ENCODE assay signal across 9 cellular contexts in the genomic region with DNA sequence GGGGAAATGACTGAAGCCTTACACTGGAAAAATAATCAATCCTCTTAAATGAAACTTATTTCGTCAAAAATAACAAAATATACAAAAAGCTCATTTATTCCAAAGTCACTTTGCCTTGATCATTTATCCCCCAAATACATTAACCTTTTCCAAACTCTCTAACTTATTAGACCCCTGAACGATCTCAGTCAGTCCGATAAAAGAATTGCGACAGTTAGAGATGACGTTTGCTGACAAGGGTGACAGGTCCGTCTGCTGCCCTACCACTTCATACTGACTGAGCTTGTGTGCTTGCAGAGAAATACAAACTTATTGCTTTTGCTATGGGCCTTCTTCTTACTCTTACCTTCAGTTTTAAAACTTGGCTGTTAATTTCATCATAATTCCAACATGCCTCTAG.
"Had no signal": no experiment of that assay in that cellular context is flagged by ENCODE, and none has a peak within 500 bp of the region (broad histone marks: within the 10 kb centered on the region; RNA-seq: fewer than 3 reads in every experiment).

No MANE protein-coding gene starts in this region.

- H3K4me3 ChIP-seq: GM23248, HAP-1 had no signal

- H3K9me3 Mint-ChIP-seq: HFFc6, IgD-negative memory B cell had no signal

- H3K4me3 Mint-ChIP-seq: HFFc6, IgD-negative memory B cell had no signal

- DNase-seq: GM23248, GOT3, H7, HFFc6 had no signal

- H3K27ac ChIP-seq: GM23248, HL-60 had no signal

- H3K36me3 ChIP-seq: HAP-1 had no signal

- H2AFZ ChIP-seq: GM23248 had no signal

- H3K9ac ChIP-seq: GM23248 had no signal

- H3K9me3 ChIP-seq: HAP-1 had no signal

- H3K4me1 ChIP-seq: HAP-1 had no signal

- ATAC-seq: HCT116, HepG2 had no signal

- H3K36me3 Mint-ChIP-seq: IgD-negative memory B cell had no signal

- FAIRE-seq: HepG2 had no signal

- H3K27ac Mint-ChIP-seq: HFFc6, IgD-negative memory B cell had no signal
